Comparison of ENCODE assay signal across 30 cellular contexts in genomic region chr11:79333381-79333780, GRCh38.
"Had no signal": no experiment of that assay in that cellular context is flagged by ENCODE, and none has a peak within 500 bp of the region (broad histone marks: within the 10 kb centered on the region; RNA-seq: fewer than 3 reads in every experiment).

No MANE protein-coding gene starts in this region.

- H3K27ac Mint-ChIP-seq: naive thymus-derived CD8-positive, alpha-beta T cell; natural killer cell treated with Interleukin-12 subunit alpha and Interleukin-12 subunit beta and Interleukin-15 and Interleukin-18, amount 100 ng/mL, for 72 hours; progenitor cell of endocrine pancreas; stimulated activated effector memory CD8-positive, alpha-beta T cell treated with anti-CD3 and anti-CD28 coated beads, Interleukin-12 subunit alpha, Interleukin-12 subunit beta, amount 100 ng/mL, for 72 hours; stimulated activated naive B cell treated with anti-CD40 and anti-IgM and Interleukin-4, amounts not matched to agents 10 μg/mL and 1 μg/mL and 100 μg/mL, for 72 hours; stimulated activated naive CD8-positive, alpha-beta T cell treated with anti-CD3 and anti-CD28 coated beads, Interleukin-15, Interleukin-2, amounts not matched to agents 100 ng/mL and 50 ng/mL, for 24 hours had no signal

- H3K9ac ChIP-seq: parathyroid adenoma had no signal

- H3K27me3 ChIP-seq: neutrophil, ovary, right lobe of liver, stomach, thyroid gland, tibial nerve, upper lobe of left lung, vagina had no signal

- H3K79me2 ChIP-seq: parathyroid adenoma had no signal

- H2AFZ ChIP-seq: parathyroid adenoma had no signal

- H3K27me3 Mint-ChIP-seq: natural killer cell treated with Interleukin-12 subunit alpha and Interleukin-12 subunit beta and Interleukin-15 and Interleukin-18, amount 100 ng/mL, for 72 hours; progenitor cell of endocrine pancreas had no signal

- H3K4me3 ChIP-seq: ovary, psoas muscle, right lobe of liver, sigmoid colon, stomach, thoracic aorta, thyroid gland, tibial nerve, upper lobe of left lung, vagina had no signal

- H3K4me3 Mint-ChIP-seq: naive thymus-derived CD8-positive, alpha-beta T cell; natural killer cell treated with Interleukin-12 subunit alpha and Interleukin-12 subunit beta and Interleukin-15 and Interleukin-18, amount 100 ng/mL, for 72 hours; nephron progenitor cell; neural crest cell; stimulated activated effector memory CD8-positive, alpha-beta T cell treated with anti-CD3 and anti-CD28 coated beads, Interleukin-12 subunit alpha, Interleukin-12 subunit beta, amount 100 ng/mL, for 72 hours; stimulated activated naive B cell treated with anti-CD40 and anti-IgM and Interleukin-4, amounts not matched to agents 10 μg/mL and 1 μg/mL and 100 μg/mL, for 72 hours; stimulated activated naive CD8-positive, alpha-beta T cell treated with anti-CD3 and anti-CD28 coated beads, Interleukin-15, Interleukin-2, amounts not matched to agents 100 ng/mL and 50 ng/mL, for 24 hours had no signal

- H3K36me3 ChIP-seq: neutrophil, ovary, right lobe of liver, sigmoid colon, stomach, thoracic aorta, thyroid gland, tibial nerve, upper lobe of left lung, vagina had no signal

- H3K9me3 ChIP-seq: neutrophil, ovary, psoas muscle, right lobe of liver, sigmoid colon, stomach, thoracic aorta, thyroid gland, tibial nerve, upper lobe of left lung, vagina had no signal

- H3K36me3 Mint-ChIP-seq: naive thymus-derived CD8-positive, alpha-beta T cell; natural killer cell treated with Interleukin-12 subunit alpha and Interleukin-12 subunit beta and Interleukin-15 and Interleukin-18, amount 100 ng/mL, for 72 hours; stimulated activated effector memory CD8-positive, alpha-beta T cell treated with anti-CD3 and anti-CD28 coated beads, Interleukin-12 subunit alpha, Interleukin-12 subunit beta, amount 100 ng/mL, for 72 hours; stimulated activated naive B cell treated with anti-CD40 and anti-IgM and Interleukin-4, amounts not matched to agents 10 μg/mL and 1 μg/mL and 100 μg/mL, for 72 hours had no signal

- H3K4me1 Mint-ChIP-seq: naive thymus-derived CD8-positive, alpha-beta T cell; stimulated activated effector memory CD8-positive, alpha-beta T cell treated with anti-CD3 and anti-CD28 coated beads, Interleukin-12 subunit alpha, Interleukin-12 subunit beta, amount 100 ng/mL, for 72 hours; stimulated activated naive B cell treated with anti-CD40 and anti-IgM and Interleukin-4, amounts not matched to agents 10 μg/mL and 1 μg/mL and 100 μg/mL, for 72 hours had no signal

- H3K9me3 Mint-ChIP-seq: nephron progenitor cell; neural crest cell; stimulated activated naive B cell treated with anti-CD40 and anti-IgM and Interleukin-4, amounts not matched to agents 10 μg/mL and 1 μg/mL and 100 μg/mL, for 72 hours; stimulated activated naive CD8-positive, alpha-beta T cell treated with anti-CD3 and anti-CD28 coated beads, Interleukin-15, Interleukin-2, amounts not matched to agents 100 ng/mL and 50 ng/mL, for 24 hours had no signal

- H3K4me1 ChIP-seq: parathyroid adenoma, psoas muscle, right lobe of liver, sigmoid colon, stomach, tibial nerve, upper lobe of left lung, vagina had no signal

- H3K27ac ChIP-seq: neutrophil, ovary, parathyroid adenoma, psoas muscle, right lobe of liver, sigmoid colon, stomach, thoracic aorta, thyroid gland, tibial nerve, upper lobe of left lung, vagina had no signal

- ATAC-seq: naive thymus-derived CD8-positive, alpha-beta T cell; natural killer cell treated with Interleukin-12 subunit alpha and Interleukin-12 subunit beta and Interleukin-15 and Interleukin-18, amount 100 ng/mL, for 72 hours; psoas muscle; right cardiac atrium; right lobe of liver; stimulated activated effector memory CD8-positive, alpha-beta T cell treated with anti-CD3 and anti-CD28 coated beads, Interleukin-12 subunit alpha, Interleukin-12 subunit beta, amount 100 ng/mL, for 72 hours; stimulated activated naive B cell treated with anti-CD40 and anti-IgM and Interleukin-4, amounts not matched to agents 10 μg/mL and 1 μg/mL and 100 μg/mL, for 72 hours had no signal

- DNase-seq: naive thymus-derived CD8-positive, alpha-beta T cell; nephron progenitor cell; nucleus accumbens; ovary; posterior cingulate gyrus; psoas muscle; right cardiac atrium; right lobe of liver; sigmoid colon; small intestine; stimulated activated CD4-positive, alpha-beta T cell treated with anti-CD3 and anti-CD28 coated beads, Interleukin-15, amount 100 ng/mL, for 24 hours; stimulated activated CD4-positive, alpha-beta T cell treated with anti-CD3 and anti-CD28 coated beads, Interleukin-2, amount 100 ng/mL, for 24 hours; stimulated activated CD4-positive, alpha-beta T cell treated with anti-CD3 and anti-CD28 coated beads, Interleukin-2, amount 100 ng/mL, for 48 hours; stimulated activated CD4-positive, alpha-beta T cell treated with anti-CD3 and anti-CD28 coated beads, Interleukin-4, amount 100 ng/mL, for 24 hours; stimulated activated naive B cell treated with anti-CD40 and anti-IgM and Interleukin-4, amounts not matched to agents 10 μg/mL and 1 μg/mL and 100 μg/mL, for 72 hours; stimulated activated naive CD4-positive, alpha-beta T cell treated with Interleukin-2 at 50 U/mL for 16 hours; stomach; thyroid gland; trophoblast cell; upper lobe of left lung had no signal
